In genomic region chr11:96092511-96092910, GRCh38 we compare ENCODE assay signal across 14 cellular contexts.
"Had no signal": no experiment of that assay in that cellular context is flagged by ENCODE, and none has a peak within 500 bp of the region (broad histone marks: within the 10 kb centered on the region; RNA-seq: fewer than 3 reads in every experiment).

No MANE protein-coding gene starts in this region.

- H3K27me3 ChIP-seq: hepatocyte, neutrophil, right atrium auricular region, upper lobe of left lung had no signal

- ATAC-seq: stimulated activated naive B cell treated with anti-CD40 and anti-IgM and Interleukin-4, amounts not matched to agents 10 μg/mL and 1 μg/mL and 100 μg/mL, for 72 hours had no signal

- H3K4me3 Mint-ChIP-seq: endodermal cell; mesothelial cell of epicardium; stimulated activated naive B cell treated with anti-CD40 and anti-IgM and Interleukin-4, amounts not matched to agents 10 μg/mL and 1 μg/mL and 100 μg/mL, for 72 hours had no signal

- H2AFZ ChIP-seq: hepatocyte had no signal

- H3K27me3 Mint-ChIP-seq: activated naive CD4-positive, alpha-beta T cell treated with anti-CD3 and anti-CD28 coated beads, Interleukin-2, amount 50 U/mL, for 24 hours; stimulated activated naive B cell treated with anti-CD40 and anti-IgM and Interleukin-4, amounts not matched to agents 10 μg/mL and 1 μg/mL and 100 μg/mL, for 72 hours had no signal

- H3K9me3 Mint-ChIP-seq: activated naive CD4-positive, alpha-beta T cell treated with anti-CD3 and anti-CD28 coated beads, Interleukin-2, amount 50 U/mL, for 24 hours; activated T-helper 2 cell treated with anti-CD3 and anti-CD28 coated beads, Interferon-gamma antibody, Interleukin-2, Interleukin-4, amounts not matched to agents 10 μg/mL and 5 μg/mL and 100 μg/mL, durations not matched to agents 14 hours and 24 hours and 36 hours; endodermal cell; mesothelial cell of epicardium; stimulated activated naive B cell treated with anti-CD40 and anti-IgM and Interleukin-4, amounts not matched to agents 10 μg/mL and 1 μg/mL and 100 μg/mL, for 72 hours had no signal

- DNase-seq: activated CD4-positive, alpha-beta T cell treated with anti-CD3 and anti-CD28 coated beads, Interleukin-2, amount 50 U/mL, for 4 hours; activated CD4-positive, CD25-positive, alpha-beta regulatory T cell; endodermal cell; erythroblast; small intestine; stimulated activated naive B cell treated with anti-CD40 and anti-IgM and Interleukin-4, amounts not matched to agents 10 μg/mL and 1 μg/mL and 100 μg/mL, for 72 hours; substantia nigra had no signal

- H3K4me2 ChIP-seq: hepatocyte had no signal

- H3K36me3 ChIP-seq: neutrophil had no signal

- H3K9me3 ChIP-seq: neutrophil, right atrium auricular region, upper lobe of left lung had no signal

- H3K4me3 ChIP-seq: hepatocyte, right atrium auricular region, upper lobe of left lung had no signal

- H3K27ac ChIP-seq: hepatocyte, neutrophil, right atrium auricular region, upper lobe of left lung had no signal
